In the genomic region with DNA sequence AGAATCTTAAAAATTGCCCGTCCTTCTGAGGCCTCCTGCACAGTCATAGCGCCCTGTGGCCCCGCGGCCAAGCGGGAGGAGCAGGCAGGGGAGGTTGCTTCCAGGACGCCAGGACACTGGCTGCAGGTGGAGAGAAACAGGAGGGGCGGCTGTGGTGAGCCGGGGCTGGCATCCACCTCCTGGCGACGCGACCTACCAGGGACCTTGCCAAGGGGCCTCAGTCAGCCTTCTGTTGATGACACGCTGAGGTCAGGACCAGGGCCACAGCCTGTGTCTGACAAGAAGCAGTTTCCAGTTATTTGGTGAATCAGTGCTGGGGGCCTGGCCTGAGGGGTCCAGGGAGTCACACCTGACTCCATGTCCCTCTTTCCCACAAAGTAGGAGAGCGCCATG, we compare ENCODE assay signal across 13 cellular contexts. TPM values are rescaled to one million over a fixed set of nuclear protein-coding genes. Genes with fewer than 3 reads are reported as not detected.
DNase-seq lines count a peak whose midpoint lies in the region; ATAC-seq and TF ChIP-seq lines count a peak whose summit lies in the region.
"Had no signal": no experiment of that assay in that cellular context is flagged by ENCODE, and none has a peak within 500 bp of the region (broad histone marks: within the 10 kb centered on the region; RNA-seq: fewer than 3 reads in every experiment).

No MANE protein-coding gene starts in this region.

- H3K36me3 ChIP-seq in heart left ventricle = no peaks in the 10 kb centered on the region
- H3K36me3 ChIP-seq in gastroesophageal sphincter = no peaks in the 10 kb centered on the region
- H3K36me3 ChIP-seq in vagina = no peaks in the 10 kb centered on the region
- H3K36me3 ChIP-seq: brain microvascular endothelial cell had no signal

- ATAC-seq in heart left ventricle = peak in 1 of 4 donors; percentile 1
- no peak for ATAC-seq in Right ventricle myocardium inferior
- ATAC-seq in gastroesophageal sphincter = no peak
- no peak for ATAC-seq in effector memory CD8-positive, alpha-beta T cell (replicated peaks)

- no peaks in the 10 kb centered on the region for H3K27me3 Mint-ChIP-seq in effector memory CD8-positive, alpha-beta T cell

- no peak for TF ChIP-seq POLR2A in heart left ventricle (IDR thresholded peaks at IDR 0.05)
- TF ChIP-seq POLR2A in gastroesophageal sphincter (IDR thresholded peaks at IDR 0.05) = no peak
- no peak for TF ChIP-seq POLR2A in vagina (IDR thresholded peaks at IDR 0.05)

- H3K27ac ChIP-seq in heart left ventricle (peak overlapping the region; percentile 71 to 100 (median 87)), gastroesophageal sphincter (peak overlapping the region in 3 of 4 donors; percentile 71 to 77 (median 71)), vagina (peak overlapping the region; percentile 86)
- H3K27ac ChIP-seq: brain microvascular endothelial cell, VCaP had no signal

- no peaks in the 10 kb centered on the region for H3K9me3 ChIP-seq in heart left ventricle
- no peaks in the 10 kb centered on the region for H3K9me3 ChIP-seq in gastroesophageal sphincter
- no peaks in the 10 kb centered on the region for H3K9me3 ChIP-seq in vagina

- peaks cover 35% of the 10 kb centered on the region for H3K36me3 Mint-ChIP-seq in effector memory CD8-positive, alpha-beta T cell (ENCODE audit: insufficient read depth)

- TF ChIP-seq CTCF in heart left ventricle (IDR thresholded peaks at IDR 0.05) (no peak), gastroesophageal sphincter (IDR thresholded peaks at IDR 0.05) (no peak), vagina (IDR thresholded peaks at IDR 0.05) (no peak)

- 57 to 77% (median 68%) methylated on average over 7 to 13 of the region's 13 CpGs for WGBS in heart left ventricle, 4 donors
- WGBS in gastroesophageal sphincter (ENCODE audit: low coverage in 1 of 2), 2 donors = 57 to 64% methylated on average over 2 to 6 of the region's 13 CpGs

- no peak overlapping the region for H3K4me3 Mint-ChIP-seq in effector memory CD8-positive, alpha-beta T cell

- H3K4me3 ChIP-seq in heart left ventricle (peak overlapping the region in 7 of 12 donors; percentile 8 to 42 (median 20)), gastroesophageal sphincter (peak overlapping the region in 1 of 2 donors; percentile 1), vagina (no peak overlapping the region)

- peak overlapping the region in 1 of 2 donors; percentile 67 for H3K27ac Mint-ChIP-seq in effector memory CD8-positive, alpha-beta T cell

- peaks cover 9 to 51% (median 34%) of the 10 kb centered on the region in 12 donors for H3K4me1 ChIP-seq in heart left ventricle
- H3K4me1 ChIP-seq in gastroesophageal sphincter = peaks cover 0 to 60% (median 30%) of the 10 kb centered on the region in 3 donors
- H3K4me1 ChIP-seq in vagina = peaks cover 38% of the 10 kb centered on the region

- intact Hi-C loops in heart left ventricle (cut with DNase I) = loop anchor here in 1 of 10 donors (10.0 kb wide), 1 partner anchor 200 kb away; a partner anchor contains a TSS
- intact Hi-C loops in Right ventricle myocardium inferior (cut with DNase I) = no loop called here
- intact Hi-C loops in posterior vena cava (cut with DNase I) = loop anchor here in 1 of 2 donors (5.0 kb wide), 1 partner anchor 42 kb away; no protein-coding TSS in a partner anchor
- intact Hi-C loops in vagina (cut with DNase I) = no loop called here

- no peak for TF ChIP-seq EP300 in gastroesophageal sphincter (IDR thresholded peaks at IDR 0.05)

- H3K9me3 Mint-ChIP-seq in effector memory CD8-positive, alpha-beta T cell = no peaks in the 10 kb centered on the region

- H3K27me3 ChIP-seq in heart left ventricle (no peaks in the 10 kb centered on the region), gastroesophageal sphincter (no peaks in the 10 kb centered on the region), vagina (no peaks in the 10 kb centered on the region)
- H3K27me3 ChIP-seq: brain microvascular endothelial cell had no signal

- H3K4me1 Mint-ChIP-seq in effector memory CD8-positive, alpha-beta T cell (ENCODE audit: low read depth in 2 of 2) = peaks cover 13 to 22% of the 10 kb centered on the region in 2 donors

- no peak for DNase-seq in heart left ventricle
- no peak for DNase-seq in Right ventricle myocardium inferior (ENCODE audit: missing footprints)
- peak; percentile 77 for DNase-seq in posterior vena cava (ENCODE audit: low spot score)
- DNase-seq in vagina (ENCODE audit: extremely low spot score in 2 of 2) = no peak
- DNase-seq in NCI-H2081 treated with DMSO at 0.1 percent for 48 hours (lab: John Stamatoyannopoulos, UW) = no peak
- DNase-seq in effector memory CD8-positive, alpha-beta T cell = no peak
- no peak for DNase-seq in ecto neural progenitor cell (ENCODE audit: low spot score)
- DNase-seq: activated T-cell treated with anti-CD3 and anti-CD28 coated beads, Interleukin-2, amount 50 U/mL, for 1 hour; brain microvascular endothelial cell; MV-4-11; trophoblast cell had no signal

RNA-seq across cellular contexts. Expression of a gene that starts 13.3 kb away (rescaled TPM):
- total RNA-seq in heart left ventricle (100 to 1,000 TPM; 129 to 318 (median 155) TPM), Right ventricle myocardium inferior (234 TPM), gastroesophageal sphincter (100 to 1,000 TPM in 3 of 4 donors, 10 to 100 TPM in 1; 98.4 to 195 (median 173) TPM), posterior vena cava (100 to 1,000 TPM in 1 of 2 donors, 10 to 100 TPM in 1; 99.6 to 126 TPM), vagina (185 TPM)
- polyA plus RNA-seq in heart left ventricle = 100 to 1,000 TPM; 110 to 197 TPM

RNA-seq across cellular contexts. Expression of a gene that starts 31.7 kb away (rescaled TPM):
- total RNA-seq in heart left ventricle (10 to 100 TPM; 10.8 to 32.3 (median 16.7) TPM), Right ventricle myocardium inferior (14.3 TPM), gastroesophageal sphincter (10 to 100 TPM; 29.0 to 69.9 (median 38.6) TPM), posterior vena cava (10 to 100 TPM; 55.8 to 57.1 TPM), vagina (50.6 TPM)
- polyA plus RNA-seq in heart left ventricle = 10 to 100 TPM in 1 of 2 donors, 1 to 10 TPM in 1; 7.1 to 18.6 TPM

RNA-seq across cellular contexts. Expression of a gene that starts 32.3 kb away (rescaled TPM):
- total RNA-seq in heart left ventricle = 1 to 10 TPM in 8 of 9 donors, not detected in 1; 1.7 to 6.2 (median 2.3) TPM
- polyA plus RNA-seq in heart left ventricle = 1 to 10 TPM; 4.4 to 5.8 TPM
- 1.4 TPM for total RNA-seq in Right ventricle myocardium inferior
- 10 to 100 TPM in 1 of 4 donors, 1 to 10 TPM in 3; 2.4 to 17.3 (median 4.3) TPM for total RNA-seq in gastroesophageal sphincter
- total RNA-seq in posterior vena cava = 1 to 10 TPM in 1 of 2 donors, under 1 TPM in 1; 0.90 to 2.4 TPM
- 7.9 TPM for total RNA-seq in vagina

RNA-seq across cellular contexts. Expression of a gene that starts 48.9 kb away (rescaled TPM):
- total RNA-seq in heart left ventricle (10 to 100 TPM; 47.3 to 81.8 (median 52.6) TPM), Right ventricle myocardium inferior (48.7 TPM), gastroesophageal sphincter (100 to 1,000 TPM in 1 of 4 donors, 10 to 100 TPM in 3; 44.0 to 125 (median 59.9) TPM), posterior vena cava (10 to 100 TPM; 44.6 to 52.1 TPM), vagina (81.5 TPM)
- 10 to 100 TPM; 39.4 to 46.2 TPM for polyA plus RNA-seq in heart left ventricle

Comparison
In these comparisons a context has a peak if more than half of its experiments do, and no peak if none do; other contexts are left out.
1. H3K4me3 ChIP-seq: peak in heart left ventricle (7 of 12); none in vagina (0 of 2).
2. Peak in every context shown above with its lines, with median percentiles within 50 percentile points of each other: H3K27ac ChIP-seq.